Comparison of ENCODE assay signal across 1 cellular context in genomic region chr4:107843394-107843793, GRCh38.
TF ChIP-seq lines count a peak whose summit lies in the region.

No MANE protein-coding gene starts in this region.

TF ChIP-seq in WTC11, 78 proteins besides CTCF, POLR2A, EP300 and RAD21 (continued from another document):
- no peak for TF ChIP-seq ELF4 (CRISPR knock-in tag; IDR thresholded peaks at IDR 0.05; ENCODE audit: low read depth)
- no peak for TF ChIP-seq GABPB1 (CRISPR knock-in tag; IDR thresholded peaks at IDR 0.05)
- no peak for TF ChIP-seq CBFB (CRISPR knock-in tag; IDR thresholded peaks at IDR 0.05; ENCODE audit: low read depth)
TF ChIP-seq in WTC11: peak in this region for 0.
